Comparison of ENCODE assay signal across 8 cellular contexts in genomic region chr20:40968816-40969562, GRCh38. TPM values are rescaled to one million over a fixed set of nuclear protein-coding genes. Genes with fewer than 3 reads are reported as not detected.
DNase-seq lines count a peak whose midpoint lies in the region; ATAC-seq and TF ChIP-seq lines count a peak whose summit lies in the region.
"Not testable (repeated sequence)": the region's sequence is repeated elsewhere in the genome, so short reads cannot be mapped to it uniquely, and the experiment has no call there.

No MANE protein-coding gene starts in this region.

- H3K4me3 ChIP-seq in PC-3 (ENCODE audit: low read length) (peak overlapping the region; percentile 53), mononuclear cell (ENCODE audit: low read length) (peak overlapping the region; percentile 31)

- BruUV-seq in PC-3 (replicated peaks; lab: Mats Ljungman, UMichigan), result not testable (repeated sequence)

- not testable (repeated sequence) for H3K36me3 Mint-ChIP-seq in CD4-positive, alpha-beta T cell (ENCODE audit: low read depth)

- TF ChIP-seq RAD21 in Ishikawa (IDR thresholded peaks at IDR 0.05; ENCODE audit: low read depth), result peak; percentile 97

- TF ChIP-seq CTCF in CD4-positive, alpha-beta T cell (IDR thresholded peaks at IDR 0.05), result peak; percentile 94
- peak; percentile 97 for TF ChIP-seq CTCF in PC-3 (conservative IDR thresholded peaks at IDR 0.05; ENCODE audit: low read depth, low read length)

- not testable (repeated sequence) for TF ChIP-seq EP300 in Ishikawa (IDR thresholded peaks at IDR 0.05; ENCODE audit: borderline replicate concordance)

- peak; percentile 74 to 93 (median 84) for DNase-seq in CD4-positive, alpha-beta T cell
- DNase-seq in PC-3 (peak; percentile 87), activated T-cell treated with anti-CD3 and anti-CD28 coated beads for 4 hours (peak; percentile 86), epidermal melanocyte (ENCODE audit: insufficient read length, low spot score) (peak; percentile 84)
- DNase-seq in stimulated activated CD8-positive, alpha-beta memory T cell treated with anti-CD3 and anti-CD28 coated beads, Interleukin-15, amount 100 ng/mL, for 1 hour (ENCODE audit: low read depth), result peak; percentile 84

- intact Hi-C loops in CD4-positive, alpha-beta T cell (cut with DNase I, micrococcal nuclease), result loop anchor here (1.0 to 10.0 kb wide), 7 partner anchors 126 to 1084 kb away; partner anchors contain the start of gene LPIN3 (in 2 of the 2)
- intact Hi-C loops in PC-3 (cut with micrococcal nuclease), result loop anchor here (1.0 to 10.0 kb wide), 6 partner anchors 62 to 372 kb away; partner anchors contain the start of gene LPIN3

- H3K79me2 ChIP-seq in PC-3 (ENCODE audit: low read length), result not testable (repeated sequence)

- not testable (repeated sequence) for H3K9ac ChIP-seq in PC-3 (ENCODE audit: low read length)

- not testable (repeated sequence) for H3K4me1 ChIP-seq in PC-3 (ENCODE audit: insufficient read depth, low read length); mononuclear cell (ENCODE audit: insufficient read depth, low read length)

- H3K27me3 ChIP-seq in CD4-positive, alpha-beta T cell (ENCODE audit: control insufficient read depth, insufficient read depth, low read length); PC-3 (ENCODE audit: low read length); mononuclear cell (ENCODE audit: insufficient read depth, low read length): not testable (repeated sequence)

- not testable (repeated sequence) for H3K9me3 Mint-ChIP-seq in CD4-positive, alpha-beta T cell

- ATAC-seq in CD4-positive, alpha-beta T cell (ENCODE audit: poor library complexity), result peak; percentile 98
- peak; percentile 67 for ATAC-seq in GM21367 (IDR thresholded peaks at IDR 0.05; ENCODE audit: unreplicated experiment)
- ATAC-seq in PC-3, result peak; percentile 92

- H3K9me3 ChIP-seq in CD4-positive, alpha-beta T cell (ENCODE audit: control insufficient read depth, low read length); PC-3 (ENCODE audit: low read length); mononuclear cell (ENCODE audit: low read depth, low read length): not testable (repeated sequence)

- CTCF ChIA-PET in CD4-positive, alpha-beta T cell (lab: Charles Lee), result interaction anchor here (0.9 to 3.1 kb wide), 8 partner anchors 17 to 167 kb away, joined by 3 to 27 read pairs (median 4); no protein-coding TSS in a partner anchor
- CTCF ChIA-PET in PC-3 (lab: Charles Lee), result not testable (repeated sequence)

- not testable (repeated sequence) for H3K27ac Mint-ChIP-seq in CD4-positive, alpha-beta T cell

- POLR2A ChIA-PET in CD4-positive, alpha-beta T cell (lab: Charles Lee), result interaction anchor here (1.3 kb wide), 1 partner anchor 22 kb away, joined by 4 read pairs; no protein-coding TSS in a partner anchor
- POLR2A ChIA-PET in PC-3 (lab: Charles Lee; ENCODE audit: unreplicated experiment), result not testable (repeated sequence)

- not testable (repeated sequence) for H3K27ac ChIP-seq in CD4-positive, alpha-beta T cell (ENCODE audit: low read depth, low read length); PC-3 (ENCODE audit: low read length)

- H3F3A ChIP-seq in PC-3 (ENCODE audit: low read length, unreplicated experiment), result not testable (repeated sequence)

- peak overlapping the region; percentile 92 for H2AFZ ChIP-seq in PC-3 (ENCODE audit: low read length)

- H3K4me1 Mint-ChIP-seq in CD4-positive, alpha-beta T cell (ENCODE audit: low read depth), result peaks cover 11% of the 10 kb centered on the region

- peak overlapping the region; percentile 76 for H3K4me3 Mint-ChIP-seq in CD4-positive, alpha-beta T cell

- not testable (repeated sequence) for H3K27me3 Mint-ChIP-seq in CD4-positive, alpha-beta T cell

- not testable (repeated sequence) for H4K20me1 ChIP-seq in PC-3 (ENCODE audit: low read length)

- H3K36me3 ChIP-seq in PC-3 (ENCODE audit: low read depth, low read length), result not testable (repeated sequence)

- peak overlapping the region; percentile 81 for H3K4me2 ChIP-seq in PC-3 (ENCODE audit: low read length)

- H3K9me2 ChIP-seq in PC-3 (replicated peaks; ENCODE audit: low read length), result not testable (repeated sequence)

RNA-seq across cellular contexts. Expression of gene TOP1, which starts 59.6 kb away (rescaled TPM):
- total RNA-seq in CD4-positive, alpha-beta T cell, result 10 to 100 TPM; 37.6 to 41.7 TPM
- total RNA-seq in PC-3 (2014; rRNA removed) (29.1 and 56.8 TPM in 2 replicates), mononuclear cell (26.2 TPM)
